Comparison of ENCODE assay signal across 1 cellular context in genomic region chr7:23458044-23458443, GRCh38.
TF ChIP-seq lines count a peak whose summit lies in the region.

No MANE protein-coding gene starts in this region.

TF ChIP-seq in H1, 55 proteins besides CTCF, POLR2A, EP300 and RAD21 (continued from another document):
- no peak for TF ChIP-seq USF2 (IDR thresholded peaks at IDR 0.05; ENCODE audit: low read length)
- TF ChIP-seq CREB1 (IDR thresholded peaks at IDR 0.05) = no peak
- TF ChIP-seq MAFK (IDR thresholded peaks at IDR 0.05; ENCODE audit: low read depth, low read length) = no peak
- no peak for TF ChIP-seq ATF3 (IDR thresholded peaks at IDR 0.05; ENCODE audit: insufficient read depth, low read depth, low read length)
- TF ChIP-seq JUN (IDR thresholded peaks at IDR 0.05; ENCODE audit: low read depth, low read length) = no peak
- no peak for TF ChIP-seq POLR2AphosphoS5 (IDR thresholded peaks at IDR 0.05; ENCODE audit: low read depth, low read length)
- TF ChIP-seq TAF1 (IDR thresholded peaks at IDR 0.05; ENCODE audit: low read depth, low read length) = no peak
- no peak for TF ChIP-seq TBP (IDR thresholded peaks at IDR 0.05; ENCODE audit: low read depth, low read length)
- no peak for TF ChIP-seq SIX5 (IDR thresholded peaks at IDR 0.05; ENCODE audit: low read depth, low read length)
- TF ChIP-seq BACH1 (IDR thresholded peaks at IDR 0.05; ENCODE audit: low read length) = no peak
- no peak for TF ChIP-seq EGR1 (IDR thresholded peaks at IDR 0.05; ENCODE audit: borderline replicate concordance, low read depth, low read length)
